In the genomic region with DNA sequence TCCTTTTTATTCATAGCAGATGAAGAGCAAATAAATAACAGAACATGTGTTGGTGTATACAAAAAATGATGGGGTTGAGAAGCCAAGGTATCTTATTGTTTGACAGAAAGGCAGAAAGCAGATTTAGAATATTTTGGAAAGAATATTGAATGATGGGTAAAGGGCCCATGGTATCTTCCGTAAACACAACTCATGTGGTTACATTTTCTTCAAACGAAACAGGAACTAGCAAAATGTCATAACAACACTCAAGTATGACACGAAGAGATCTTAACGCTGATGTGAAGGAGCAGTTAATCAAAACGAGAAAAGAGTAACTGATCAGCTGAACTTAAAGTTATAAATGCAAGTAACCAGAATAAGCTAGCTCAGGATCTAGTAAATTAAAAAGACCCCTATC, we compare ENCODE assay signal across 14 cellular contexts.
DNase-seq lines count a peak whose midpoint lies in the region; ATAC-seq and TF ChIP-seq lines count a peak whose summit lies in the region.
"Had no signal": no experiment of that assay in that cellular context is flagged by ENCODE, and none has a peak within 500 bp of the region (broad histone marks: within the 10 kb centered on the region; RNA-seq: fewer than 3 reads in every experiment).

No MANE protein-coding gene starts in this region.

- H3K4me3 Mint-ChIP-seq in activated naive CD4-positive, alpha-beta T cell treated with anti-CD3 and anti-CD28 coated beads, Interleukin-2, amount 10 ng/mL, durations not matched to agents 7 days and 5 days, result no peak overlapping the region
- peak overlapping the region; percentile 6 for H3K4me3 Mint-ChIP-seq in stimulated activated memory B cell treated with anti-CD40 and anti-IgM and Interleukin-4, amounts not matched to agents 10 μg/mL and 1 μg/mL and 100 μg/mL, for 72 hours
- H3K4me3 Mint-ChIP-seq: central memory CD8-positive, alpha-beta T cell had no signal

- peak overlapping the region; percentile 46 for H3K27ac Mint-ChIP-seq in activated naive CD4-positive, alpha-beta T cell treated with anti-CD3 and anti-CD28 coated beads, Interleukin-2, amount 10 ng/mL, durations not matched to agents 7 days and 5 days
- peak overlapping the region; percentile 81 for H3K27ac Mint-ChIP-seq in stimulated activated memory B cell treated with anti-CD40 and anti-IgM and Interleukin-4, amounts not matched to agents 10 μg/mL and 1 μg/mL and 100 μg/mL, for 72 hours

- H3K27me3 Mint-ChIP-seq in activated naive CD4-positive, alpha-beta T cell treated with anti-CD3 and anti-CD28 coated beads, Interleukin-2, amount 10 ng/mL, durations not matched to agents 7 days and 5 days, result no peaks in the 10 kb centered on the region
- no peaks in the 10 kb centered on the region for H3K27me3 Mint-ChIP-seq in stimulated activated memory B cell treated with anti-CD40 and anti-IgM and Interleukin-4, amounts not matched to agents 10 μg/mL and 1 μg/mL and 100 μg/mL, for 72 hours
- H3K27me3 Mint-ChIP-seq: central memory CD8-positive, alpha-beta T cell had no signal

- no peaks in the 10 kb centered on the region for H3K79me1 ChIP-seq in trophoblast cell (ENCODE audit: low read length)

- no peak for TF ChIP-seq CTCF in RWPE1 (conservative IDR thresholded peaks at IDR 0.05; ENCODE audit: low read depth)

- H2BK12ac ChIP-seq in trophoblast cell (ENCODE audit: low read length), result no peak overlapping the region

- POLR2A ChIA-PET in RWPE1 (lab: Yijun Ruan, JAX; ENCODE audit: low non-redundant PET), result no interaction called here

- H4K8ac ChIP-seq in trophoblast cell (ENCODE audit: low read depth, low read length), result no peak overlapping the region

- H3K27me3 ChIP-seq in trophoblast cell (ENCODE audit: insufficient read depth, low read length), result no peaks in the 10 kb centered on the region
- H3K27me3 ChIP-seq: foreskin keratinocyte, right atrium auricular region had no signal

- H3K36me3 Mint-ChIP-seq in activated naive CD4-positive, alpha-beta T cell treated with anti-CD3 and anti-CD28 coated beads, Interleukin-2, amount 10 ng/mL, durations not matched to agents 7 days and 5 days, result no peaks in the 10 kb centered on the region
- peaks cover 17% of the 10 kb centered on the region for H3K36me3 Mint-ChIP-seq in stimulated activated memory B cell treated with anti-CD40 and anti-IgM and Interleukin-4, amounts not matched to agents 10 μg/mL and 1 μg/mL and 100 μg/mL, for 72 hours

- peaks cover 9% of the 10 kb centered on the region for H3K4me1 Mint-ChIP-seq in activated naive CD4-positive, alpha-beta T cell treated with anti-CD3 and anti-CD28 coated beads, Interleukin-2, amount 10 ng/mL, durations not matched to agents 7 days and 5 days
- H3K4me1 Mint-ChIP-seq in stimulated activated memory B cell treated with anti-CD40 and anti-IgM and Interleukin-4, amounts not matched to agents 10 μg/mL and 1 μg/mL and 100 μg/mL, for 72 hours, result peaks cover 49% of the 10 kb centered on the region
- H3K4me1 Mint-ChIP-seq: central memory CD8-positive, alpha-beta T cell had no signal

- no peak overlapping the region for H3K4ac ChIP-seq in trophoblast cell (ENCODE audit: low read depth, low read length)

- no peaks in the 10 kb centered on the region for H3K36me3 ChIP-seq in trophoblast cell (ENCODE audit: control insufficient read depth in 1 of 2, insufficient read depth in 2 of 2, low read length in 2 of 2)
- H3K36me3 ChIP-seq: right atrium auricular region had no signal

- H3K4me1 ChIP-seq in trophoblast cell (ENCODE audit: control insufficient read depth in 1 of 2, insufficient read depth in 2 of 2, low read length in 2 of 2), result no peaks in the 10 kb centered on the region
- H3K4me1 ChIP-seq: foreskin keratinocyte, right atrium auricular region had no signal

- no peak overlapping the region for H3K14ac ChIP-seq in trophoblast cell (ENCODE audit: low read length)

- no peak overlapping the region for H2AFZ ChIP-seq in trophoblast cell (ENCODE audit: insufficient read depth, low read length, poor library complexity)

- no peak overlapping the region for H3K4me2 ChIP-seq in trophoblast cell (ENCODE audit: low read length)

- no peak overlapping the region for H3K9ac ChIP-seq in trophoblast cell (ENCODE audit: low read length)

- H4K12ac ChIP-seq in trophoblast cell (ENCODE audit: low read depth, low read length), result no peak overlapping the region

- no peaks in the 10 kb centered on the region for H3K79me2 ChIP-seq in trophoblast cell (ENCODE audit: control insufficient read depth, insufficient read depth, low read length, poor library complexity)

- H2BK120ac ChIP-seq in trophoblast cell (ENCODE audit: insufficient read depth, low read length, poor library complexity), result no peak overlapping the region

- no peak overlapping the region for H4K91ac ChIP-seq in trophoblast cell (ENCODE audit: low read depth, low read length)

- H3K27ac ChIP-seq in RWPE1, result no peak overlapping the region
- H3K27ac ChIP-seq in trophoblast cell (ENCODE audit: low read depth, low read length), result no peak overlapping the region
- H3K27ac ChIP-seq: foreskin keratinocyte, right atrium auricular region had no signal

- no peak overlapping the region for H2AK5ac ChIP-seq in trophoblast cell (ENCODE audit: low read length)

- H2BK5ac ChIP-seq in trophoblast cell (ENCODE audit: low read depth, low read length, poor library complexity), result no peak overlapping the region

- CTCF ChIA-PET in activated naive CD4-positive, alpha-beta T cell treated with anti-CD3 and anti-CD28 coated beads, Interleukin-2, amount 10 ng/mL, durations not matched to agents 7 days and 5 days (lab: Charles Lee), result interaction anchor here (0.5 kb wide), 1 partner anchor 815 kb away, joined by 5 read pairs; no protein-coding TSS in a partner anchor
- CTCF ChIA-PET in RWPE1 (lab: Yijun Ruan, JAX), result interaction anchor here (0.5 kb wide), 1 partner anchor 45 kb away, joined by 3 read pairs; no protein-coding TSS in a partner anchor

- H3K9me3 ChIP-seq in trophoblast cell (ENCODE audit: insufficient read depth, low read depth, low read length), result no peaks in the 10 kb centered on the region
- H3K9me3 ChIP-seq: right atrium auricular region had no signal

- no peak overlapping the region for H3K18ac ChIP-seq in trophoblast cell (ENCODE audit: low read length)

- no peak for DNase-seq in activated naive CD4-positive, alpha-beta T cell treated with anti-CD3 and anti-CD28 coated beads, Interleukin-2, amount 10 ng/mL, durations not matched to agents 7 days and 5 days
- DNase-seq in activated naive CD4-positive, alpha-beta T cell (lab: John Stamatoyannopoulos, UW), result no peak
- DNase-seq in NOMO-1 treated with DMSO at 0.1 percent for 48 hours (lab: John Stamatoyannopoulos, UW; ENCODE audit: unreplicated experiment) (peak; percentile 87), RWPE1 (ENCODE audit: low spot score) (no peak), trophoblast cell (no peak), dermis blood vessel endothelial cell (no peak)
- DNase-seq: foreskin keratinocyte, HCEC 1CT, IMR-90, mesendoderm had no signal

- H3K4me3 ChIP-seq in trophoblast cell (ENCODE audit: low read depth, low read length), result no peak overlapping the region
- H3K4me3 ChIP-seq: right atrium auricular region had no signal

- peak; percentile 71 for ATAC-seq in HG02759 (IDR thresholded peaks at IDR 0.05; ENCODE audit: unreplicated experiment)
- peak; percentile 90 for ATAC-seq in stimulated activated memory B cell treated with anti-CD40 and anti-IgM and Interleukin-4, amounts not matched to agents 10 μg/mL and 1 μg/mL and 100 μg/mL, for 72 hours
- ATAC-seq: foreskin keratinocyte had no signal

- H3K23ac ChIP-seq in trophoblast cell (ENCODE audit: low read length), result no peak overlapping the region

- no CpG with 5 or more reads among the region's 5 CpGs for WGBS in trophoblast cell (ENCODE audit: extremely low coverage, insufficient coverage, insufficient read length)

- no peaks in the 10 kb centered on the region for H3K9me3 Mint-ChIP-seq in activated naive CD4-positive, alpha-beta T cell treated with anti-CD3 and anti-CD28 coated beads, Interleukin-2, amount 10 ng/mL, durations not matched to agents 7 days and 5 days
- peaks cover 16% of the 10 kb centered on the region for H3K9me3 Mint-ChIP-seq in stimulated activated memory B cell treated with anti-CD40 and anti-IgM and Interleukin-4, amounts not matched to agents 10 μg/mL and 1 μg/mL and 100 μg/mL, for 72 hours
